8 cellular contexts compared by ENCODE assay signal in genomic region chr22:50473088-50473487, GRCh38. TPM values are rescaled to one million over a fixed set of nuclear protein-coding genes. Genes with fewer than 3 reads are reported as not detected.
DNase-seq lines count a peak whose midpoint lies in the region; ATAC-seq and TF ChIP-seq lines count a peak whose summit lies in the region.

No MANE protein-coding gene starts in this region.

- ATAC-seq in thoracic aorta (ENCODE audit: insufficient number of reproducible peaks, low FRiP score, low read depth), result no peak
- ATAC-seq in HG02588 (IDR thresholded peaks at IDR 0.05; ENCODE audit: unreplicated experiment), result no peak
- no peak for ATAC-seq in HG02981 (IDR thresholded peaks at IDR 0.05; ENCODE audit: unreplicated experiment)

- no peaks in the 10 kb centered on the region for H3K9me3 ChIP-seq in thoracic aorta

- no peak overlapping the region for H3K27ac ChIP-seq in thoracic aorta

- TF ChIP-seq CTCF in LNCaP clone FGC (IDR thresholded peaks at IDR 0.05; ENCODE audit: control insufficient read depth, extremely low read depth, insufficient read depth) (peak; percentile 23; the same call in 1 of the 2 replicates), thoracic aorta (IDR thresholded peaks at IDR 0.05) (no peak)

- no peaks in the 10 kb centered on the region for H3K36me3 ChIP-seq in thoracic aorta

- no peaks in the 10 kb centered on the region for H3K27me3 ChIP-seq in thoracic aorta (replicated peaks; ENCODE audit: insufficient read depth)

- H3K4me3 ChIP-seq in LNCaP clone FGC (ENCODE audit: low read depth, low read length) (peak overlapping the region; percentile 80; the same call in 1 of the 2 replicates), thoracic aorta (peak overlapping the region; percentile 94)

- H3K4me1 ChIP-seq in thoracic aorta (ENCODE audit: control insufficient read depth in 1 of 2, low read depth in 2 of 2), result peaks cover 40 to 53% of the 10 kb centered on the region in 2 donors

- DNase-seq in D341Med (ENCODE audit: low spot score) (peak; percentile 65), LNCaP clone FGC (ENCODE audit: low read depth) (no peak), kidney tubule cell (ENCODE audit: low spot score) (peak; percentile 43), thoracic aorta (ENCODE audit: low spot score) (no peak), AG20443 (ENCODE audit: low spot score) (no peak)
- peak; percentile 30 for DNase-seq in activated gamma-delta T cell treated with anti-CD3 and anti-CD28 coated beads, Interleukin-2, amount 50 U/mL, for 16 hours (ENCODE audit: low read depth)

RNA-seq across cellular contexts. Expression of gene SBF1, which starts 1.7 kb away (rescaled TPM):
- 10 to 100 TPM; 72.9 to 99.9 TPM for total RNA-seq in thoracic aorta

RNA-seq across cellular contexts. Expression of gene ADM2, which starts 8.3 kb away (rescaled TPM):
- under 1 TPM in 1 of 2 donors, not detected in 1; 0.14 TPM for total RNA-seq in thoracic aorta

RNA-seq across cellular contexts. Expression of gene MIOX, which starts 13.6 kb away (rescaled TPM):
- not detected for total RNA-seq in thoracic aorta

RNA-seq across cellular contexts. Expression of gene LMF2, which starts 34.4 kb away (rescaled TPM):
- 10 to 100 TPM; 61.9 to 87.6 TPM for total RNA-seq in thoracic aorta

RNA-seq across cellular contexts. Expression of gene NCAPH2, which starts 34.9 kb away (rescaled TPM):
- 10 to 100 TPM; 40.8 to 50.4 TPM for total RNA-seq in thoracic aorta

Comparison
In these comparisons a context has a peak if more than half of its experiments do, and no peak if none do; other contexts are left out.
1. DNase-seq: peak in D341Med (single experiment), activated gamma-delta T cell treated with anti-CD3 and anti-CD28 coated beads, Interleukin-2, amount 50 U/mL, for 16 hours (single experiment) and kidney tubule cell (single experiment); none in LNCaP clone FGC (single experiment), thoracic aorta (single experiment) and AG20443 (single experiment).